ENCODE assay signal across 30 cellular contexts in the genomic region with DNA sequence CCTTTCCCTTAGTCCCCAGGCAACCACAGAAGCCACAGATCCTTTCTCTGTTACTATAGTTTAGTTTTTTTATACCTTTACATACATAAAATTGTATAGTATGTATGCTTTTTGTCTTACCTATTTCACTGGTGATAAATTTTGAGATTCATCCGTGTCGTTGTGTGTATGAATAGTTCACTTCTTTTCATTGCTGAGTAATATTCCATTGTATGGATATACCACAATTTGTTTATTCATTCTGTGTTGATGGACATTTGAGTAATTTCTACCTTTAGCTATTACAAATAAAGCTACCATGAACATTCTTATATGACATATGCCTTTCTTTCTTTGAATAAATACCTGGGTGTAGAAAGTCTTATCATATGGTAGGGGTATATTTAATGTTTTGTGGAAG.
"Had no signal": no experiment of that assay in that cellular context is flagged by ENCODE, and none has a peak within 500 bp of the region (broad histone marks: within the 10 kb centered on the region; RNA-seq: fewer than 3 reads in every experiment).

No MANE protein-coding gene starts in this region.

- H3K9me3 ChIP-seq: left lung, pancreas, prostate gland, thoracic aorta, uterus had no signal

- H3K27me3 ChIP-seq: left lung, pancreas, suprapubic skin, tibial nerve, uterus had no signal

- H3K4me3 ChIP-seq: left lung, lower lobe of right lung, pancreas, prostate gland, skin epidermis, spleen, suprapubic skin, thoracic aorta, tibial nerve, uterus had no signal

- H3K4me1 ChIP-seq: left lung, lower lobe of right lung, prostate gland, spleen, suprapubic skin, tibial nerve, uterus had no signal

- H3K27ac Mint-ChIP-seq: immature natural killer cell; nephron; stimulated activated effector memory CD8-positive, alpha-beta T cell treated with anti-CD3 and anti-CD28 coated beads, Interleukin-12 subunit alpha, Interleukin-12 subunit beta, amount 100 ng/mL, for 72 hours; stimulated activated naive CD8-positive, alpha-beta T cell treated with anti-CD3 and anti-CD28 coated beads, Interleukin-15, Interleukin-2, amounts not matched to agents 100 ng/mL and 50 ng/mL, for 24 hours; type B pancreatic cell had no signal

- H3K36me3 Mint-ChIP-seq: stimulated activated effector memory CD8-positive, alpha-beta T cell treated with anti-CD3 and anti-CD28 coated beads, Interleukin-12 subunit alpha, Interleukin-12 subunit beta, amount 100 ng/mL, for 72 hours; type B pancreatic cell had no signal

- H3K27me3 Mint-ChIP-seq: naive thymus-derived CD8-positive, alpha-beta T cell; stimulated activated naive CD8-positive, alpha-beta T cell treated with anti-CD3 and anti-CD28 coated beads, Interleukin-15, Interleukin-2, amounts not matched to agents 100 ng/mL and 50 ng/mL, for 24 hours; type B pancreatic cell had no signal

- DNase-seq: hypothalamus; immature natural killer cell; kidney; left colon; left lung; lower lobe of right lung; mammary epithelial cell; mesenchymal stem cell; naive thymus-derived CD8-positive, alpha-beta T cell; nucleus accumbens; pancreas; posterior cingulate gyrus; retina; right cardiac atrium; spleen; stimulated activated CD4-positive, alpha-beta T cell treated with anti-CD3 and anti-CD28 coated beads, Interleukin-4, amount 100 ng/mL, for 24 hours; stimulated activated naive CD4-positive, alpha-beta T cell; uterus had no signal

- H3K27ac ChIP-seq: left lung, lower lobe of right lung, pancreas, prostate gland, skin epidermis, spleen, suprapubic skin, thoracic aorta, tibial nerve, uterus had no signal

- FAIRE-seq: islet of Langerhans, kidney, pancreas had no signal

- ATAC-seq: left colon; left lung; lower lobe of right lung; naive thymus-derived CD8-positive, alpha-beta T cell; pancreas; right cardiac atrium; sciatic nerve; stimulated activated effector memory CD8-positive, alpha-beta T cell treated with anti-CD3 and anti-CD28 coated beads, Interleukin-12 subunit alpha, Interleukin-12 subunit beta, amount 100 ng/mL, for 72 hours had no signal

- H3K4me3 Mint-ChIP-seq: immature natural killer cell; naive thymus-derived CD8-positive, alpha-beta T cell; nephron; neural crest cell; stimulated activated effector memory CD8-positive, alpha-beta T cell treated with anti-CD3 and anti-CD28 coated beads, Interleukin-12 subunit alpha, Interleukin-12 subunit beta, amount 100 ng/mL, for 72 hours; stimulated activated naive CD8-positive, alpha-beta T cell treated with anti-CD3 and anti-CD28 coated beads, Interleukin-15, Interleukin-2, amounts not matched to agents 100 ng/mL and 50 ng/mL, for 24 hours; type B pancreatic cell had no signal

- H3K36me3 ChIP-seq: left lung, lower lobe of right lung, pancreas, prostate gland, spleen, suprapubic skin, thoracic aorta, tibial nerve, uterus had no signal
